ENCODE assay signal across 8 cellular contexts in the genomic region with DNA sequence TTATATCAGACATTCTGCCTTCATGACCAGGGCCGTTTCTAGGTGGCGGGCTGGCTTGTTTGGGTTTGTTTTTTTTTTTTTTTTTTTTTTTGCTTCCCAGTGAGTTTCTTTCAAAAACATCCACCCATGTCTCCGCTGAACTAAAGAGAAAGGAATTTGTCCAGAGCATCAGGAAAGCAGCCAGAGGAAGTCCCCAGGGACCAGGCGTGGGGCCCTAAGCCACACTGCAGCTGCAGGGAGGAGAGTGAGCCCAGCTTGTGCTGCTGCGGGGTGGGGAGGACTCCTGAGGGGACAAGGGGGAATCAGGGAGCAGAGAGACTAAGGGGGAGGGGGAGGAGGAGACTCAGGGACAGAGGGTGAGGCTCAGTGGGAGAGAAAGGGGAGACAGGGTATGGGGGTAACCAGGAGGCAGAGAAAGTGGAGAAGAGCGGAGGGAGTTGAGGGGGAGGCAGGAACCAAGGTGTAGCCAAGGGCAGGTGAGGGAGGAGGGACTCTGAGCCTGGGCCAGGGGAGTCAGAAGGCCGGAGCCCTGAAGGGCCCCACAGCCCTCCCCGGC. TPM values are rescaled to one million over a fixed set of nuclear protein-coding genes. Genes with fewer than 3 reads are reported as not detected.
DNase-seq lines count a peak whose midpoint lies in the region; ATAC-seq lines count a peak whose summit lies in the region.

No MANE protein-coding gene starts in this region.

- ATAC-seq in HG02981 (IDR thresholded peaks at IDR 0.05; ENCODE audit: unreplicated experiment) (no peak), GM19395 (IDR thresholded peaks at IDR 0.05; ENCODE audit: unreplicated experiment) (no peak), GM21723 (IDR thresholded peaks at IDR 0.05; ENCODE audit: unreplicated experiment) (no peak)

- DNase-seq in NCI-H510A treated with DMSO at 0.1 percent for 48 hours (lab: John Stamatoyannopoulos, UW): peak; percentile 43
- DNase-seq in NCI-H510A (lab: John Stamatoyannopoulos, UW): no peak
- DNase-seq in UCSD-AML1 (lab: John Stamatoyannopoulos, UW; ENCODE audit: unreplicated experiment): peak; percentile 27
- peak; percentile 71 for DNase-seq in kidney tubule cell (ENCODE audit: low spot score)
- peak; percentile 79 for DNase-seq in ureter (ENCODE audit: low spot score)

RNA-seq across cellular contexts. Expression of a gene that starts 49.5 kb away (rescaled TPM):
- total RNA-seq in ureter: 2.4 TPM
